ENCODE assay signal across 16 cellular contexts in the genomic region with DNA sequence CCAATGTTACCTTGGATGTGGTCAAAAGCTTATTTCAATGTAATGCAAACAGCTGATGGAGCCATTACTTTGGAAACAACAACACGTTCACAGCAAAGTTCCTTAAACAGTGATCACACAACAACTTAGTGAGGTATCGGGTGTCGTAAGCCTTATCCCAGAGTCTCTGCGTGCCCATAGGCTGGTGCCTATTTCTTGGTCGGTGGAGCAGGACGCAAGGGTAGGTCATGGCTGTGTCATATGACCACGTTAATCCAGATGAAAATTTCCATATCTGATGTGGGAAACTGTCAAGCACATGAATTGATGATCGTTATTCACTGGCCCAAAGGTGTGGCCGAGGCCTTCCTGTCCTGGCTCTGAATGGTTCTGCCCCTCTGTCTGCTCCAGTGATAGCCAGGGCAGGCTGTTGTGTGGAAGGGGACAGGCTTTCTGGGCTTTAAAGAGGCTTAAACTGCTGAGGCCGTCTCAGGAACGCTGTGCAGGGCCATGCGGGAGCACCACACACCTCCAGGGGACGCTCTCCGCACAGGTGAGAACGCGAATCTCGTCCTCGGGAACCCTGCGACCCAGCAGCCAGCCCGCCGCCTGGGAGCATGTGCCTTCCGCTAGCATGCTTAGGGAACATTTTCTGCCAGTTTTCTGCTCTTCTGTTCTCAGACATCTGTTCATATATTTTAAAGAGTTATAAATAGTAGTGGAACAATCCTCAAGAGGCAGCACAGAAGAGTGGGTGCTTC.
DNase-seq lines count a peak whose midpoint lies in the region; ATAC-seq and TF ChIP-seq lines count a peak whose summit lies in the region.
"Had no signal": no experiment of that assay in that cellular context is flagged by ENCODE, and none has a peak within 500 bp of the region (broad histone marks: within the 10 kb centered on the region; RNA-seq: fewer than 3 reads in every experiment).

No MANE protein-coding gene starts in this region.

- CTCF ChIA-PET in OCI-LY7 (lab: Charles Lee; ENCODE audit: unreplicated experiment), result interaction anchor here (1.0 kb wide), 1 partner anchor 91 kb away, joined by 3 read pairs; a partner anchor contains a TSS

- intact Hi-C loops in OCI-LY7 (cut with micrococcal nuclease; ENCODE audit: unreplicated experiment), result loop anchor here (5.0 kb wide), 3 partner anchors 50 to 90 kb away; a partner anchor contains a TSS
- intact Hi-C loops in posterior cingulate gyrus (cut with DNase I), result loop anchor here (10.0 kb wide), 1 partner anchor 87 kb away; a partner anchor contains a TSS

- DNase-seq in NCI-H146 (lab: John Stamatoyannopoulos, UW) (peak; percentile 9), NCI-H146 treated with DMSO at 0.1 percent for 48 hours (lab: John Stamatoyannopoulos, UW; ENCODE audit: unreplicated experiment) (no peak), OCI-LY7 (ENCODE audit: low spot score) (no peak), epithelial cell of proximal tubule (ENCODE audit: low read depth) (no peak), posterior cingulate gyrus (peak in 8 of 10 donors; percentile 41 to 95 (median 74)), SKM-1 (lab: John Stamatoyannopoulos, UW; ENCODE audit: unreplicated experiment) (no peak), H4 (ENCODE audit: low spot score) (no peak)
- DNase-seq: activated CD8-positive, alpha-beta memory T cell treated with anti-CD3 and anti-CD28 coated beads, Interleukin-2, amount 50 U/mL, for 48 hours; Karpas-422; mucosa of descending colon; NCI-H2227 treated with DMSO at 0.1 percent for 48 hours had no signal

- no peaks in the 10 kb centered on the region for H4K20me1 ChIP-seq in OCI-LY7 (ENCODE audit: insufficient read depth, low read length)

- TF ChIP-seq CTCF in OCI-LY7 (conservative IDR thresholded peaks at IDR 0.05; ENCODE audit: low read length) (peak; percentile 35; the same call in 1 of the 2 replicates), epithelial cell of proximal tubule (conservative IDR thresholded peaks at IDR 0.05; ENCODE audit: low read depth, low read length) (peak; percentile 7)

- no peak for ATAC-seq in HG03097 (IDR thresholded peaks at IDR 0.05; ENCODE audit: low FRiP score, unreplicated experiment)
- ATAC-seq: mucosa of descending colon had no signal

- H3K9me2 ChIP-seq in OCI-LY7 (ENCODE audit: insufficient read depth, low read length), result no peaks in the 10 kb centered on the region

- H3K4me1 ChIP-seq in OCI-LY7 (ENCODE audit: insufficient read depth, low read length, poor library complexity, severe bottlenecking), result peaks cover 58% of the 10 kb centered on the region
- H3K4me1 ChIP-seq: SJSA1 had no signal

- POLR2A ChIA-PET in OCI-LY7 (lab: Charles Lee), result interaction anchor here (0.7 to 3.6 kb wide), 4 partner anchors 13 to 39 kb away, joined by 3 to 21 read pairs (median 4); no protein-coding TSS in a partner anchor

- H3K4me3 ChIP-seq in OCI-LY7 (ENCODE audit: low read depth, low read length, poor library complexity, severe bottlenecking) (no peak overlapping the region), epithelial cell of proximal tubule (ENCODE audit: low read depth, low read length) (no peak overlapping the region)
- H3K4me3 ChIP-seq: mucosa of descending colon, SJSA1, thoracic aorta had no signal

- H2AFZ ChIP-seq in OCI-LY7 (ENCODE audit: low read length), result no peak overlapping the region

- no TSS peak for BruUV-seq in OCI-LY7 (replicated peaks; lab: Mats Ljungman, UMichigan)

- no peaks in the 10 kb centered on the region for H3K36me3 ChIP-seq in OCI-LY7 (ENCODE audit: insufficient read depth, low read length)
- H3K36me3 ChIP-seq: thoracic aorta had no signal

- H3K27ac ChIP-seq in OCI-LY7 (ENCODE audit: low read depth, low read length, poor library complexity, severe bottlenecking), result no peak overlapping the region
- H3K27ac ChIP-seq: 22Rv1, SJSA1, thoracic aorta, VCaP had no signal

- H3K4me2 ChIP-seq in OCI-LY7 (ENCODE audit: low read length), result peak overlapping the region; percentile 10; the same call in 1 of the 2 replicates

- H3K79me2 ChIP-seq in OCI-LY7 (ENCODE audit: insufficient read depth, low read depth, low read length), result no peaks in the 10 kb centered on the region

- no peaks in the 10 kb centered on the region for H3K9me3 ChIP-seq in OCI-LY7 (ENCODE audit: low read length)
- H3K9me3 ChIP-seq: mucosa of descending colon, SJSA1, thoracic aorta had no signal

Comparison
In these comparisons a context has a peak if more than half of its experiments do, and no peak if none do; other contexts are left out.
1. DNase-seq: peak in NCI-H146 (single experiment) and posterior cingulate gyrus (8 of 10); none in NCI-H146 treated with DMSO at 0.1 percent for 48 hours (single experiment), OCI-LY7 (single experiment), epithelial cell of proximal tubule (single experiment), SKM-1 (single experiment) and H4 (single experiment).